32 cellular contexts compared by ENCODE assay signal in the genomic region with DNA sequence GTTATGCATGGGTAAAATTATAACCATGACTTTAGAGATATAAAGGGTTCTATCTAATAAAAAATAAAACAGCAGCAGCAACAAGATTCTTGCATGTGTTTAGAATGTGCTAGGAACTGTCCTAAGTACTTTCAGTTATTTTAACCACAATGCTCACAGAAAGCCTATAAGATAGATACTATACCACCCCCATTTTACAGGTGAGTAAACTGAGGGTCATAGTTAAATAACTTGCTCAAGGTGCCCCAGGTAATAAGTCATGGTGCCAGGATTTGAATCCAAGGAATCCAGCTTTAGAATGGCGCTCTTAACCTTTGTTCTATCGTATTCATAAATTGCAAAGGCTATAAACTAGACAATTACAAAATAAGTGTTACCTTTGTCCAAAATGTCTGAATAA.
"Had no signal": no experiment of that assay in that cellular context is flagged by ENCODE, and none has a peak within 500 bp of the region (broad histone marks: within the 10 kb centered on the region; RNA-seq: fewer than 3 reads in every experiment).

No MANE protein-coding gene starts in this region.

- H3K4me3 ChIP-seq: MG63 had no signal

- DNase-seq: Karpas-422, Kasumi-1, MG63, MM.1S, MV-4-11, NCI-H1048, NCI-H1092, NCI-H1092 treated with DMSO at 0.1 percent for 48 hours, NCI-H1105 treated with DMSO at 0.1 percent for 48 hours, NCI-H1417 treated with DMSO at 0.1 percent for 48 hours, NCI-H1436, NCI-H1436 treated with DMSO at 0.1 percent for 48 hours, NCI-H146, NCI-H1694, NCI-H1694 treated with DMSO at 0.1 percent for 48 hours, NCI-H187, NCI-H187 treated with DMSO at 0.1 percent for 48 hours, NCI-H1930, NCI-H2029, NCI-H2029 treated with DMSO at 0.1 percent for 48 hours, NCI-H2081 treated with DMSO at 0.1 percent for 48 hours, NCI-H2107, NCI-H2171, NCI-H2171 treated with DMSO at 0.1 percent for 48 hours, NCI-H2227 treated with DMSO at 0.1 percent for 48 hours, NCI-H226, NCI-H345, NCI-H446, NCI-H446 treated with DMSO at 0.1 percent for 48 hours, NCI-H510A, NCI-H510A treated with DMSO at 0.1 percent for 48 hours, NCI-H524 had no signal

- H3K27me3 ChIP-seq: MG63 had no signal

- H3K36me3 ChIP-seq: MG63 had no signal

- H3K9me3 ChIP-seq: MG63 had no signal
